In the genomic region with DNA sequence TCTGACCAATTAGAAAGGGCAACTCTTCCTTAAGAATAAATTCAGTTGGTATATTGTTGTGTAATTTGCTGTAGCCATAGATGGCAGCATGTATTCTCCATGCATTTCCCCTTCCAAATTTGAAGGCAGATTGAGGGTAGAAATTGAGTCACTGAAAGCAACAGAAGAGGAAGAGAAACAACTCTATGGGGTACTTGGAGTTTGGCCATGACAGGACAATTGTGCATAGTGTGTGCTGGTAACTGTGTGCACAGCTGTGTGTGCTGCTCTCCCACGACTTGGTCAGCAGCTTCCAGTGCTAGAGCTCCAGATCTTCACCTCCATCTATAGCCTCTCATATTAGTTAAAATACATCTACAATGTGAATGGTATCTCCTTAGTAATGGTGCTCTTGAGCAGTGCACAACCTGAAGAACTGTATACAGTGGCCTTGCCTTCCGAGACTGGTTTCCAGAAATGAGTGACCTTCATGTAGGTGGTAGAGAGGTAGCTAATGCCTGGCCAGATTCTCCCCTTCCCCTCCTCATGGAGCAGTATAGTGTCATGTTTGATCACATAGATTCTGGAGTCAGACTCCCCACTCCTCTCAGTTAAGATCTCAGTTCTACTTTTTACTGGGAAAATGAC, we compare ENCODE assay signal across 16 cellular contexts. TPM values are rescaled to one million over a fixed set of nuclear protein-coding genes. Genes with fewer than 3 reads are reported as not detected.
DNase-seq lines count a peak whose midpoint lies in the region; ATAC-seq, FAIRE-seq and TF ChIP-seq lines count a peak whose summit lies in the region.
"Had no signal": no experiment of that assay in that cellular context is flagged by ENCODE, and none has a peak within 500 bp of the region (broad histone marks: within the 10 kb centered on the region; RNA-seq: fewer than 3 reads in every experiment).

No MANE protein-coding gene starts in this region.

- H3K27me3 ChIP-seq in duodenal mucosa (ENCODE audit: control insufficient read depth in 1 of 2, insufficient read depth in 2 of 2, low read length in 2 of 2) (no peaks in the 10 kb centered on the region), esophagus muscularis mucosa (peaks cover 0 to 15% (median 0%) of the 10 kb centered on the region in 4 donors), ascending aorta (no peaks in the 10 kb centered on the region)
- H3K27me3 ChIP-seq: breast epithelium, uterus had no signal

- 73% methylated on average over 2 of the region's 2 CpGs for WGBS in esophagus muscularis mucosa

- no peak for TF ChIP-seq CTCF in esophagus muscularis mucosa (IDR thresholded peaks at IDR 0.05)
- no peak for TF ChIP-seq CTCF in ascending aorta (IDR thresholded peaks at IDR 0.05)

- H3K4me3 ChIP-seq in duodenal mucosa (ENCODE audit: low read depth in 1 of 2, low read length in 2 of 2) (peak overlapping the region in 1 of 2 donors; percentile 31), esophagus muscularis mucosa (no peak overlapping the region), ascending aorta (no peak overlapping the region)
- H3K4me3 ChIP-seq: breast epithelium, heart right ventricle, left ventricle myocardium inferior, uterus had no signal

- H3K36me3 ChIP-seq in duodenal mucosa (ENCODE audit: control insufficient read depth in 1 of 2, insufficient read depth in 2 of 2, low read length in 2 of 2) = no peaks in the 10 kb centered on the region
- no peaks in the 10 kb centered on the region for H3K36me3 ChIP-seq in esophagus muscularis mucosa
- H3K36me3 ChIP-seq in ascending aorta = no peaks in the 10 kb centered on the region
- H3K36me3 ChIP-seq: breast epithelium, heart right ventricle, left ventricle myocardium inferior, uterus had no signal

- FAIRE-seq in GM18507 (lab: Jason Lieb, UNC) = peak; percentile 86

- ATAC-seq in GM21786 (IDR thresholded peaks at IDR 0.05; ENCODE audit: unreplicated experiment) (peak; percentile 61), HG03442 (IDR thresholded peaks at IDR 0.05; ENCODE audit: unreplicated experiment) (peak; percentile 56), GM21717 (IDR thresholded peaks at IDR 0.05; ENCODE audit: unreplicated experiment) (no peak)
- ATAC-seq: activated CD4-positive, alpha-beta T cell treated with anti-CD3 and anti-CD28 coated beads for 36 hours had no signal

- H3K4me1 ChIP-seq in duodenal mucosa (ENCODE audit: control insufficient read depth in 1 of 2, insufficient read depth in 2 of 2, low read length in 2 of 2) = peaks cover 82 to 87% of the 10 kb centered on the region in 2 donors
- no peaks in the 10 kb centered on the region for H3K4me1 ChIP-seq in esophagus muscularis mucosa
- H3K4me1 ChIP-seq in ascending aorta = no peaks in the 10 kb centered on the region
- H3K4me1 ChIP-seq: breast epithelium, left ventricle myocardium inferior, uterus had no signal

- TF ChIP-seq POLR2A in esophagus muscularis mucosa (IDR thresholded peaks at IDR 0.05; ENCODE audit: low read depth) = no peak

- H3K9me3 ChIP-seq in duodenal mucosa (ENCODE audit: control insufficient read depth in 1 of 2, low read length in 2 of 2) (no peaks in the 10 kb centered on the region), esophagus muscularis mucosa (no peaks in the 10 kb centered on the region), ascending aorta (no peaks in the 10 kb centered on the region)
- H3K9me3 ChIP-seq: breast epithelium, heart right ventricle, left ventricle myocardium inferior, uterus had no signal

- intact Hi-C loops in esophagus muscularis mucosa (cut with DNase I) (no loop called here), ascending aorta (cut with DNase I) (no loop called here)

- H3K27ac ChIP-seq in duodenal mucosa (ENCODE audit: low read depth, low read length) = peak overlapping the region; percentile 32
- H3K27ac ChIP-seq in esophagus muscularis mucosa (replicated peaks in 1 of 4) = no peak overlapping the region
- H3K27ac ChIP-seq in ascending aorta = no peak overlapping the region
- H3K27ac ChIP-seq: breast epithelium, C4-2B, heart right ventricle, left ventricle myocardium inferior, uterus had no signal

- DNase-seq in GM18507 (ENCODE audit: extremely low spot score, insufficient read length, low read depth) = no peak
- DNase-seq in esophagus muscularis mucosa (ENCODE audit: extremely low spot score) = no peak
- no peak for DNase-seq in ascending aorta (ENCODE audit: low spot score in 2 of 2)
- no peak for DNase-seq in amniotic stem cell (lab: John Stamatoyannopoulos, UW)
- DNase-seq: activated CD4-positive, alpha-beta T cell treated with anti-CD3 and anti-CD28 coated beads for 36 hours; activated effector memory CD4-positive, alpha-beta T cell treated with Interleukin-2 at 50 U/mL for 16 hours; heart right ventricle; left ventricle myocardium inferior; NCI-H69; uterus had no signal

- no peak for TF ChIP-seq EP300 in esophagus muscularis mucosa (IDR thresholded peaks at IDR 0.05)

- H3K9ac ChIP-seq in duodenal mucosa (ENCODE audit: low read depth in 1 of 2, low read length in 2 of 2) = no peak overlapping the region

RNA-seq across cellular contexts. Expression of gene FCAMR, which starts 0.9 kb away (rescaled TPM):
- total RNA-seq in esophagus muscularis mucosa (not detected), ascending aorta (not detected)
- total RNA-seq: activated CD4-positive, alpha-beta T cell treated with anti-CD3 and anti-CD28 coated beads for 36 hours; breast epithelium; heart right ventricle; left ventricle myocardium inferior; uterus had no signal

RNA-seq across cellular contexts. Expression of gene PIGR, which starts 24.9 kb away (rescaled TPM):
- total RNA-seq in esophagus muscularis mucosa = 1 to 10 TPM in 2 of 4 donors, under 1 TPM in 1, not detected in 1; 0.42 to 4.2 (median 1.1) TPM
- total RNA-seq in ascending aorta = 0.53 TPM

RNA-seq across cellular contexts. Expression of gene FCMR, which starts 49.4 kb away (rescaled TPM):
- 1 to 10 TPM in 3 of 4 donors, not detected in 1; 2.5 to 3.3 (median 3.2) TPM for total RNA-seq in esophagus muscularis mucosa
- 1.3 TPM for total RNA-seq in ascending aorta
